In genomic region chr21:28627261-28627660, GRCh38 we compare ENCODE assay signal across 22 cellular contexts.
"Had no signal": no experiment of that assay in that cellular context is flagged by ENCODE, and none has a peak within 500 bp of the region (broad histone marks: within the 10 kb centered on the region; RNA-seq: fewer than 3 reads in every experiment).

No MANE protein-coding gene starts in this region.

- H3K36me3 Mint-ChIP-seq: neural progenitor cell; stimulated activated effector memory CD8-positive, alpha-beta T cell treated with anti-CD3 and anti-CD28 coated beads, Interleukin-12 subunit alpha, Interleukin-12 subunit beta, amount 100 ng/mL, for 72 hours had no signal

- H3K36me3 ChIP-seq: colonic mucosa, heart left ventricle, neural progenitor cell, uterus had no signal

- H3K27me3 Mint-ChIP-seq: activated CD4-positive, alpha-beta T cell treated with anti-CD3 and anti-CD28 coated beads, Interleukin-2, amount 10 ng/mL, durations not matched to agents 7 days and 5 days; activated CD8-positive, alpha-beta memory T cell treated with anti-CD3 and anti-CD28 coated beads, Interleukin-2, amount 10 ng/mL, durations not matched to agents 7 days and 5 days; activated CD8-positive, alpha-beta T cell treated with anti-CD3 and anti-CD28 coated beads for 36 hours; activated naive CD4-positive, alpha-beta T cell treated with anti-CD3 and anti-CD28 coated beads, Interleukin-2, amount 50 U/mL, for 24 hours; central memory CD8-positive, alpha-beta T cell; naive B cell had no signal

- H3K4me3 ChIP-seq: colonic mucosa, dorsolateral prefrontal cortex, heart left ventricle, neural progenitor cell, uterus had no signal

- H2AFZ ChIP-seq: neural progenitor cell had no signal

- H3K9me3 ChIP-seq: colonic mucosa, uterus had no signal

- H3K4me1 Mint-ChIP-seq: endodermal cell, naive B cell, neural progenitor cell had no signal

- H3K4me1 ChIP-seq: colonic mucosa, neural progenitor cell, uterus had no signal

- H3K27ac Mint-ChIP-seq: activated CD4-positive, alpha-beta T cell treated with anti-CD3 and anti-CD28 coated beads, Interleukin-2, amount 10 ng/mL, durations not matched to agents 7 days and 5 days; activated CD8-positive, alpha-beta memory T cell treated with anti-CD3 and anti-CD28 coated beads, Interleukin-2, amount 10 ng/mL, durations not matched to agents 7 days and 5 days; activated CD8-positive, alpha-beta T cell treated with anti-CD3 and anti-CD28 coated beads for 36 hours; activated naive CD4-positive, alpha-beta T cell treated with anti-CD3 and anti-CD28 coated beads, Interleukin-2, amount 50 U/mL, for 24 hours; activated T-helper 1 cell treated with anti-CD3 and anti-CD28 coated beads, Interleukin-12 subunit alpha, Interleukin-12 subunit beta, Interleukin-2, Interleukin-4 antibody, amounts not matched to agents 30 ng/mL and 10 ng/mL and 1 ng/mL, durations not matched to agents 14 hours and 24 hours and 36 hours; endodermal cell; naive B cell; neural progenitor cell; stimulated activated effector memory CD8-positive, alpha-beta T cell treated with anti-CD3 and anti-CD28 coated beads, Interleukin-12 subunit alpha, Interleukin-12 subunit beta, amount 100 ng/mL, for 72 hours had no signal

- DNase-seq: activated CD4-positive, alpha-beta T cell treated with anti-CD3 and anti-CD28 coated beads, Interleukin-2, amount 10 ng/mL, durations not matched to agents 7 days and 5 days; activated CD8-positive, alpha-beta memory T cell treated with anti-CD3 and anti-CD28 coated beads, Interleukin-2, amount 10 ng/mL, durations not matched to agents 7 days and 5 days; activated CD8-positive, alpha-beta T cell treated with anti-CD3 and anti-CD28 coated beads for 36 hours; activated gamma-delta T cell treated with Interleukin-2 at 50 U/mL for 16 hours; colonic mucosa; dorsolateral prefrontal cortex; endodermal cell; heart left ventricle; islet precursor cell; left colon; mesendoderm; naive B cell; small intestine; stimulated activated CD4-positive, alpha-beta T cell treated with anti-CD3 and anti-CD28 coated beads, Interleukin-2, amount 100 ng/mL, for 24 hours; trophoblast cell; uterus had no signal

- H3K9me3 Mint-ChIP-seq: stimulated activated effector memory CD8-positive, alpha-beta T cell treated with anti-CD3 and anti-CD28 coated beads, Interleukin-12 subunit alpha, Interleukin-12 subunit beta, amount 100 ng/mL, for 72 hours had no signal

- ATAC-seq: activated CD8-positive, alpha-beta memory T cell treated with anti-CD3 and anti-CD28 coated beads, Interleukin-2, amount 10 ng/mL, durations not matched to agents 7 days and 5 days; activated CD8-positive, alpha-beta T cell treated with anti-CD3 and anti-CD28 coated beads for 36 hours; heart left ventricle; left colon; stimulated activated effector memory CD8-positive, alpha-beta T cell treated with anti-CD3 and anti-CD28 coated beads, Interleukin-12 subunit alpha, Interleukin-12 subunit beta, amount 100 ng/mL, for 72 hours had no signal

- H3K4me3 Mint-ChIP-seq: activated CD4-positive, alpha-beta T cell treated with anti-CD3 and anti-CD28 coated beads, Interleukin-2, amount 10 ng/mL, durations not matched to agents 7 days and 5 days; activated CD8-positive, alpha-beta memory T cell treated with anti-CD3 and anti-CD28 coated beads, Interleukin-2, amount 10 ng/mL, durations not matched to agents 7 days and 5 days; activated CD8-positive, alpha-beta T cell treated with anti-CD3 and anti-CD28 coated beads for 36 hours; activated naive CD4-positive, alpha-beta T cell treated with anti-CD3 and anti-CD28 coated beads, Interleukin-2, amount 50 U/mL, for 24 hours; activated T-helper 1 cell treated with anti-CD3 and anti-CD28 coated beads, Interleukin-12 subunit alpha, Interleukin-12 subunit beta, Interleukin-2, Interleukin-4 antibody, amounts not matched to agents 30 ng/mL and 10 ng/mL and 1 ng/mL, durations not matched to agents 14 hours and 24 hours and 36 hours; central memory CD8-positive, alpha-beta T cell; endodermal cell; naive B cell; neural progenitor cell; stimulated activated effector memory CD8-positive, alpha-beta T cell treated with anti-CD3 and anti-CD28 coated beads, Interleukin-12 subunit alpha, Interleukin-12 subunit beta, amount 100 ng/mL, for 72 hours had no signal

- H3K9ac ChIP-seq: neural progenitor cell had no signal

- H3K4me2 ChIP-seq: neural progenitor cell had no signal

- H3K27ac ChIP-seq: colonic mucosa, dorsolateral prefrontal cortex, epithelial cell of prostate, neural progenitor cell had no signal

- H3K27me3 ChIP-seq: colonic mucosa, dorsolateral prefrontal cortex, heart left ventricle, neural progenitor cell, uterus had no signal
